ENCODE assay signal across 1 cellular context in the genomic region with DNA sequence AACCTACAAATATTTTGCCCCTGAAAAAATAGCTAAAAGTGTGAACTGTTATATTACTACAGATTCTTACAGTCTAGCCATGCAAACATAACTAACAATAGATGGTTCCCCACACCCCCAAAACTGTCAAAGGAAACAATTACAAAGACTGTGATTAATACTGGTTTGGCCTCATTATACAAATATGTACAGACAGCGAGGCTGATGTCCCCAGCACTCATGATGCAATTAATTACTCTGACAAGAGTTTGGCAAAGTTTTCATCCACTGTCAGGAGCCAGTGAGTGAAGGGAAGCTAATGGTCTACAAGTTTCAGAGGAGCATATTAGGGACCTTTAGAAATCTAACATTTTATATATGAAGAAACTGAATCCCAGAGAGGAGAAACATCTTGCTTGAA.
TF ChIP-seq lines count a peak whose summit lies in the region.

No MANE protein-coding gene starts in this region.

TF ChIP-seq in GM23338, 12 proteins besides CTCF, POLR2A, EP300 and RAD21 (continued from another document):
- TF ChIP-seq, protein P1, sequence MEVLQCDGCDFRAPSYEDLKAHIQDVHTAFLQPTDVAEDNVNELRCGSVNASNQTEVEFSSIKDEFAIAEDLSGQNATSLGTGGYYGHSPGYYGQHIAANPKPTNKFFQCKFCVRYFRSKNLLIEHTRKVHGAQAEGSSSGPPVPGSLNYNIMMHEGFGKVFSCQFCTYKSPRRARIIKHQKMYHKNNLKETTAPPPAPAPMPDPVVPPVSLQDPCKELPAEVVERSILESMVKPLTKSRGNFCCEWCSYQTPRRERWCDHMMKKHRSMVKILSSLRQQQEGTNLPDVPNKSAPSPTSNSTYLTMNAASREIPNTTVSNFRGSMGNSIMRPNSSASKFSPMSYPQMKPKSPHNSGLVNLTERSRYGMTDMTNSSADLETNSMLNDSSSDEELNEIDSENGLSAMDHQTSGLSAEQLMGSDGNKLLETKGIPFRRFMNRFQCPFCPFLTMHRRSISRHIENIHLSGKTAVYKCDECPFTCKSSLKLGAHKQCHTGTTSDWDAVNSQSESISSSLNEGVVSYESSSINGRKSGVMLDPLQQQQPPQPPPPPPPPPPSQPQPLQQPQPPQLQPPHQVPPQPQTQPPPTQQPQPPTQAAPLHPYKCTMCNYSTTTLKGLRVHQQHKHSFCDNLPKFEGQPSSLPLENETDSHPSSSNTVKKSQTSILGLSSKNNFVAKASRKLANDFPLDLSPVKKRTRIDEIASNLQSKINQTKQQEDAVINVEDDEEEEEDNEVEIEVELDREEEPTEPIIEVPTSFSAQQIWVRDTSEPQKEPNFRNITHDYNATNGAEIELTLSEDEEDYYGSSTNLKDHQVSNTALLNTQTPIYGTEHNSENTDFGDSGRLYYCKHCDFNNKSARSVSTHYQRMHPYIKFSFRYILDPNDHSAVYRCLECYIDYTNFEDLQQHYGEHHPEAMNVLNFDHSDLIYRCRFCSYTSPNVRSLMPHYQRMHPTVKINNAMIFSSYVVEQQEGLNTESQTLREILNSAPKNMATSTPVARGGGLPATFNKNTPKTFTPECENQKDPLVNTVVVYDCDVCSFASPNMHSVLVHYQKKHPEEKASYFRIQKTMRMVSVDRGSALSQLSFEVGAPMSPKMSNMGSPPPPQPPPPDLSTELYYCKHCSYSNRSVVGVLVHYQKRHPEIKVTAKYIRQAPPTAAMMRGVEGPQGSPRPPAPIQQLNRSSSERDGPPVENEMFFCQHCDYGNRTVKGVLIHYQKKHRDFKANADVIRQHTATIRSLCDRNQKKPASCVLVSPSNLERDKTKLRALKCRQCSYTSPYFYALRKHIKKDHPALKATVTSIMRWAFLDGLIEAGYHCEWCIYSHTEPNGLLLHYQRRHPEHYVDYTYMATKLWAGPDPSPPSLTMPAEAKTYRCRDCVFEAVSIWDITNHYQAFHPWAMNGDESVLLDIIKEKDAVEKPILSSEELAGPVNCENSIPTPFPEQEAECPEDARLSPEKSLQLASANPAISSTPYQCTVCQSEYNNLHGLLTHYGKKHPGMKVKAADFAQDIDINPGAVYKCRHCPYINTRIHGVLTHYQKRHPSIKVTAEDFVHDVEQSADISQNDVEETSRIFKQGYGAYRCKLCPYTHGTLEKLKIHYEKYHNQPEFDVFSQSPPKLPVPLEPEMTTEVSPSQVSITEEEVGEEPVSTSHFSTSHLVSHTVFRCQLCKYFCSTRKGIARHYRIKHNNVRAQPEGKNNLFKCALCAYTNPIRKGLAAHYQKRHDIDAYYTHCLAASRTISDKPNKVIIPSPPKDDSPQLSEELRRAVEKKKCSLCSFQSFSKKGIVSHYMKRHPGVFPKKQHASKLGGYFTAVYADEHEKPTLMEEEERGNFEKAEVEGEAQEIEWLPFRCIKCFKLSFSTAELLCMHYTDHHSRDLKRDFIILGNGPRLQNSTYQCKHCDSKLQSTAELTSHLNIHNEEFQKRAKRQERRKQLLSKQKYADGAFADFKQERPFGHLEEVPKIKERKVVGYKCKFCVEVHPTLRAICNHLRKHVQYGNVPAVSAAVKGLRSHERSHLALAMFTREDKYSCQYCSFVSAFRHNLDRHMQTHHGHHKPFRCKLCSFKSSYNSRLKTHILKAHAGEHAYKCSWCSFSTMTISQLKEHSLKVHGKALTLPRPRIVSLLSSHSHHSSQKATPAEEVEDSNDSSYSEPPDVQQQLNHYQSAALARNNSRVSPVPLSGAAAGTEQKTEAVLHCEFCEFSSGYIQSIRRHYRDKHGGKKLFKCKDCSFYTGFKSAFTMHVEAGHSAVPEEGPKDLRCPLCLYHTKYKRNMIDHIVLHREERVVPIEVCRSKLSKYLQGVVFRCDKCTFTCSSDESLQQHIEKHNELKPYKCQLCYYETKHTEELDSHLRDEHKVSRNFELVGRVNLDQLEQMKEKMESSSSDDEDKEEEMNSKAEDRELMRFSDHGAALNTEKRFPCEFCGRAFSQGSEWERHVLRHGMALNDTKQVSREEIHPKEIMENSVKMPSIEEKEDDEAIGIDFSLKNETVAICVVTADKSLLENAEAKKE (CRISPR knock-in tag; IDR thresholded peaks at IDR 0.05): no peak
- TF ChIP-seq NANOG (IDR thresholded peaks at IDR 0.05; ENCODE audit: borderline replicate concordance) (no peak), EZH2 (IDR thresholded peaks at IDR 0.05; ENCODE audit: low read depth, unreplicated experiment) (no peak)
- TF ChIP-seq, protein P2, sequence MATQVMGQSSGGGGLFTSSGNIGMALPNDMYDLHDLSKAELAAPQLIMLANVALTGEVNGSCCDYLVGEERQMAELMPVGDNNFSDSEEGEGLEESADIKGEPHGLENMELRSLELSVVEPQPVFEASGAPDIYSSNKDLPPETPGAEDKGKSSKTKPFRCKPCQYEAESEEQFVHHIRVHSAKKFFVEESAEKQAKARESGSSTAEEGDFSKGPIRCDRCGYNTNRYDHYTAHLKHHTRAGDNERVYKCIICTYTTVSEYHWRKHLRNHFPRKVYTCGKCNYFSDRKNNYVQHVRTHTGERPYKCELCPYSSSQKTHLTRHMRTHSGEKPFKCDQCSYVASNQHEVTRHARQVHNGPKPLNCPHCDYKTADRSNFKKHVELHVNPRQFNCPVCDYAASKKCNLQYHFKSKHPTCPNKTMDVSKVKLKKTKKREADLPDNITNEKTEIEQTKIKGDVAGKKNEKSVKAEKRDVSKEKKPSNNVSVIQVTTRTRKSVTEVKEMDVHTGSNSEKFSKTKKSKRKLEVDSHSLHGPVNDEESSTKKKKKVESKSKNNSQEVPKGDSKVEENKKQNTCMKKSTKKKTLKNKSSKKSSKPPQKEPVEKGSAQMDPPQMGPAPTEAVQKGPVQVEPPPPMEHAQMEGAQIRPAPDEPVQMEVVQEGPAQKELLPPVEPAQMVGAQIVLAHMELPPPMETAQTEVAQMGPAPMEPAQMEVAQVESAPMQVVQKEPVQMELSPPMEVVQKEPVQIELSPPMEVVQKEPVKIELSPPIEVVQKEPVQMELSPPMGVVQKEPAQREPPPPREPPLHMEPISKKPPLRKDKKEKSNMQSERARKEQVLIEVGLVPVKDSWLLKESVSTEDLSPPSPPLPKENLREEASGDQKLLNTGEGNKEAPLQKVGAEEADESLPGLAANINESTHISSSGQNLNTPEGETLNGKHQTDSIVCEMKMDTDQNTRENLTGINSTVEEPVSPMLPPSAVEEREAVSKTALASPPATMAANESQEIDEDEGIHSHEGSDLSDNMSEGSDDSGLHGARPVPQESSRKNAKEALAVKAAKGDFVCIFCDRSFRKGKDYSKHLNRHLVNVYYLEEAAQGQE (IDR thresholded peaks at IDR 0.05; ENCODE audit: unreplicated experiment): no peak
